Comparison of ENCODE assay signal across 24 cellular contexts in the genomic region with DNA sequence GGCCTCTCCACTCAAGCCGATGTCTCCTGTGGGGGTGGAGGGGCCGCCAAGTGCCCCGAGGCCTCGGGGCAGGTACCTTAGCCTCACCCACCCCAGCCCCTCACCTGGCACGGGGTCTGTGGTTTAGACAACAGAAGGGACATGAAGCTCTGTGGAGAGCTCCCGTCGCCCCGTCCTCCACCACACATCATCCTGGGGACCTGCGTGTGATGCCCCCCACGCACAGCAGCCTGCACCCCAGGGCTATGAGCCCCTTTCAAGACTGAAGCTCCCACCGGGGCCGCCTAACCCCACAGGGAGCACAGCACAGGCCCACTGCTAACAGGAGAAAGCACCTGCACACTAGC. TPM values are rescaled to one million over a fixed set of nuclear protein-coding genes. Genes with fewer than 3 reads are reported as not detected.
"Had no signal": no experiment of that assay in that cellular context is flagged by ENCODE, and none has a peak within 500 bp of the region (broad histone marks: within the 10 kb centered on the region; RNA-seq: fewer than 3 reads in every experiment).

No MANE protein-coding gene starts in this region.

- H3K4me1 ChIP-seq: SJCRH30 had no signal

- H3K27ac ChIP-seq: RWPE1, SJCRH30 had no signal

- H3K36me3 ChIP-seq: SJCRH30 had no signal

- H3K4me3 ChIP-seq: SJCRH30 had no signal

- ATAC-seq: HepG2, Panc1, Right ventricle myocardium inferior had no signal

- DNase-seq: IMR-90, Karpas-422, KG1, MM.1S, NCI-H1092 treated with DMSO at 0.1 percent for 48 hours, NCI-H1436, NCI-H187, NCI-H2029, NCI-H2081 treated with DMSO at 0.1 percent for 48 hours, NCI-H2171, NCI-H226, NCI-H446, NCI-H510A, NCI-H524 treated with DMSO at 0.1 percent for 48 hours, NCI-H69, NCI-H774, PC-3, SHP77 treated with DMSO at 0.1 percent for 48 hours, SJCRH30 had no signal

- H3K9me3 ChIP-seq: SJCRH30 had no signal

RNA-seq across cellular contexts. Expression of gene KCNQ2, which starts 8.2 kb away (rescaled TPM):
- total RNA-seq: HepG2, IMR-90, OCI-LY7, PC-3, SJCRH30 had no signal
